ENCODE assay signal across 24 cellular contexts in genomic region chr1:214075305-214076003, GRCh38.
"Had no signal": no experiment of that assay in that cellular context is flagged by ENCODE, and none has a peak within 500 bp of the region (broad histone marks: within the 10 kb centered on the region; RNA-seq: fewer than 3 reads in every experiment).

No MANE protein-coding gene starts in this region.

- H3K4me1 ChIP-seq: ascending aorta, colonic mucosa, left ventricle myocardium inferior, upper lobe of left lung, vagina had no signal

- H3K4me3 ChIP-seq: ascending aorta, cardiac muscle cell, colonic mucosa, left ventricle myocardium inferior, skin epidermis, thoracic aorta, upper lobe of left lung, vagina had no signal

- H3K4me3 Mint-ChIP-seq: activated CD4-positive, alpha-beta T cell treated with anti-CD3 and anti-CD28 coated beads for 36 hours; activated naive CD4-positive, alpha-beta T cell treated with anti-CD3 and anti-CD28 coated beads for 36 hours; activated naive CD8-positive, alpha-beta T cell treated with anti-CD3 and anti-CD28 coated beads, Interleukin-2, amount 10 ng/mL, durations not matched to agents 7 days and 5 days; T-helper 2 cell treated with Interferon-gamma antibody and Interleukin-4, amounts not matched to agents 5 μg/mL and 100 μg/mL, for 36 hours had no signal

- H3K36me3 ChIP-seq: ascending aorta, cardiac muscle cell, colonic mucosa, left ventricle myocardium inferior, thoracic aorta, upper lobe of left lung, vagina had no signal

- DNase-seq: activated CD4-positive, alpha-beta T cell treated with anti-CD3 and anti-CD28 coated beads for 36 hours; activated CD4-positive, CD25-positive, alpha-beta regulatory T cell; activated effector memory CD4-positive, alpha-beta T cell treated with Interleukin-2 at 50 U/mL for 16 hours; activated naive CD4-positive, alpha-beta T cell treated with anti-CD3 and anti-CD28 coated beads for 36 hours; activated naive CD8-positive, alpha-beta T cell treated with anti-CD3 and anti-CD28 coated beads, Interleukin-2, amount 10 ng/mL, durations not matched to agents 7 days and 5 days; activated T-cell treated with anti-CD3 and anti-CD28 coated beads for 4 hours; cerebellar nuclear complex; colonic mucosa; effector CD8-positive, alpha-beta T cell; left ventricle myocardium inferior; mammary epithelial cell; stimulated activated CD4-positive, alpha-beta T cell treated with anti-CD3 and anti-CD28 coated beads, Interleukin-12 subunit alpha, Interleukin-12 subunit beta, amount 100 ng/mL, for 4 hours; stimulated activated CD4-positive, alpha-beta T cell treated with anti-CD3 and anti-CD28 coated beads, Interleukin-4, amount 100 ng/mL, for 1 hour; stimulated activated naive CD8-positive, alpha-beta T cell treated with anti-CD3 and anti-CD28 coated beads, Interleukin-15, Interleukin-2, amounts not matched to agents 100 U/mL and 50 U/mL, for 24 hours; T-helper 1 cell; upper lobe of left lung had no signal

- H3K9me3 ChIP-seq: ascending aorta, colonic mucosa, left ventricle myocardium inferior, thoracic aorta, upper lobe of left lung, vagina had no signal

- H3K9me3 Mint-ChIP-seq: activated naive CD4-positive, alpha-beta T cell treated with anti-CD3 and anti-CD28 coated beads for 36 hours; activated naive CD8-positive, alpha-beta T cell treated with anti-CD3 and anti-CD28 coated beads, Interleukin-2, amount 10 ng/mL, durations not matched to agents 7 days and 5 days; T-helper 2 cell treated with Interferon-gamma antibody and Interleukin-4, amounts not matched to agents 5 μg/mL and 100 μg/mL, for 36 hours had no signal

- ATAC-seq: activated CD4-positive, alpha-beta T cell treated with anti-CD3 and anti-CD28 coated beads for 36 hours; sciatic nerve; stimulated activated naive CD8-positive, alpha-beta T cell treated with anti-CD3 and anti-CD28 coated beads, Interleukin-15, Interleukin-2, amounts not matched to agents 100 U/mL and 50 U/mL, for 24 hours had no signal

- H3K4me1 Mint-ChIP-seq: activated CD4-positive, alpha-beta T cell treated with anti-CD3 and anti-CD28 coated beads for 36 hours; activated naive CD8-positive, alpha-beta T cell treated with anti-CD3 and anti-CD28 coated beads, Interleukin-2, amount 10 ng/mL, durations not matched to agents 7 days and 5 days had no signal

- H3K27me3 ChIP-seq: ascending aorta, cardiac muscle cell, colonic mucosa, upper lobe of left lung, vagina had no signal

- H3K36me3 Mint-ChIP-seq: activated naive CD8-positive, alpha-beta T cell treated with anti-CD3 and anti-CD28 coated beads, Interleukin-2, amount 10 ng/mL, durations not matched to agents 7 days and 5 days; brain had no signal

- H3K27ac Mint-ChIP-seq: activated CD4-positive, alpha-beta T cell treated with anti-CD3 and anti-CD28 coated beads for 36 hours; activated naive CD4-positive, alpha-beta T cell treated with anti-CD3 and anti-CD28 coated beads for 36 hours; activated naive CD8-positive, alpha-beta T cell treated with anti-CD3 and anti-CD28 coated beads, Interleukin-2, amount 10 ng/mL, durations not matched to agents 7 days and 5 days; T-helper 2 cell treated with Interferon-gamma antibody and Interleukin-4, amounts not matched to agents 5 μg/mL and 100 μg/mL, for 36 hours had no signal
